ENCODE assay signal across 1 cellular context in the genomic region with DNA sequence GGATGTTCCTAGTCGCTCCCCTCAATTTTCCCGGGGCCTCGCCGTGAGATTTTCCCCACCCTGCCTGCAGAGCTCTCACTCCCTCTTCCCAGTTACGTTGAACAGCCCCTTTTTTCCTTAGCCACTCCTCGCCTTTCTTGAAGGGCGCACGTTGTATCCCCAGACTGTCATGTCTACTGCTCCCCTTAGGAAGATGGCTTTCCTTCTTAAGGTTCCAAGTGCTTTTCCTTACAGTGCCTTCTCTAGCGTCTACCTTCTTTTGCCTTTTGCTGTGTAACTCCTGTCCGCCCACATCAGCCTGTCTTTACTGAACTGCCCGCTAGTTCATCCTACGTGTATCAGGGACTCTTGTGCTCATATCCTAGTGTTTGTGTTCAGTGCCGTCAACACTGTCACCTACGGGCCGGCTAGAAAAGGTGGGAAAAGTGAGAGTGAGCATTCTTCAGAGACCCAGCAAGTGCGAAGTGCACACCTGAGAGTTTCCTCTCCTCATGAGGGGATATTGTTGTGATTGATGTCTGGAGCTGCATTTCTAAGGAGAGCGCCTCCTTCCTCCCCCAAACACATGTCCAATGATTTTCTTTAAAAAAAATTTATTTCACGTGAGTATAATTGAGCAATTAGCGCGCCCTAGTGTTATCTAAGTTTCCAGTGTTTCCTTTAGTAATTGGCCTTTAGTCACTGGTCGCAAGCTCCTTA.
TF ChIP-seq lines count a peak whose summit lies in the region.

No MANE protein-coding gene starts in this region.

TF ChIP-seq in HepG2, 621 proteins besides CTCF, POLR2A, EP300 and RAD21 (continued from another document):
- TF ChIP-seq GATAD1 (CRISPR knock-in tag; IDR thresholded peaks at IDR 0.05) (0 out of 2 replicates have a peak, but pooled peaks have one; percentile 23), RXRB (CRISPR knock-in tag; IDR thresholded peaks at IDR 0.05; ENCODE audit: borderline replicate concordance) (peak; percentile 32; the same call in 1 of the 2 replicates), ZBTB21 (CRISPR knock-in tag; IDR thresholded peaks at IDR 0.05) (0 out of 2 replicates have a peak, but pooled peaks have one; percentile 48), RNF2 (conservative IDR thresholded peaks at IDR 0.05; ENCODE audit: low read depth) (no peak), ETV5 (CRISPR knock-in tag; IDR thresholded peaks at IDR 0.05; ENCODE audit: borderline replicate concordance) (peak; percentile 29; the same call in 1 of the 2 replicates), ZNF614 (CRISPR knock-in tag; IDR thresholded peaks at IDR 0.05; ENCODE audit: borderline replicate concordance) (peak; percentile 62; the same call in 1 of the 2 replicates), YEATS4 (CRISPR knock-in tag; IDR thresholded peaks at IDR 0.05; ENCODE audit: borderline replicate concordance) (no peak)
- TF ChIP-seq, protein P1, sequence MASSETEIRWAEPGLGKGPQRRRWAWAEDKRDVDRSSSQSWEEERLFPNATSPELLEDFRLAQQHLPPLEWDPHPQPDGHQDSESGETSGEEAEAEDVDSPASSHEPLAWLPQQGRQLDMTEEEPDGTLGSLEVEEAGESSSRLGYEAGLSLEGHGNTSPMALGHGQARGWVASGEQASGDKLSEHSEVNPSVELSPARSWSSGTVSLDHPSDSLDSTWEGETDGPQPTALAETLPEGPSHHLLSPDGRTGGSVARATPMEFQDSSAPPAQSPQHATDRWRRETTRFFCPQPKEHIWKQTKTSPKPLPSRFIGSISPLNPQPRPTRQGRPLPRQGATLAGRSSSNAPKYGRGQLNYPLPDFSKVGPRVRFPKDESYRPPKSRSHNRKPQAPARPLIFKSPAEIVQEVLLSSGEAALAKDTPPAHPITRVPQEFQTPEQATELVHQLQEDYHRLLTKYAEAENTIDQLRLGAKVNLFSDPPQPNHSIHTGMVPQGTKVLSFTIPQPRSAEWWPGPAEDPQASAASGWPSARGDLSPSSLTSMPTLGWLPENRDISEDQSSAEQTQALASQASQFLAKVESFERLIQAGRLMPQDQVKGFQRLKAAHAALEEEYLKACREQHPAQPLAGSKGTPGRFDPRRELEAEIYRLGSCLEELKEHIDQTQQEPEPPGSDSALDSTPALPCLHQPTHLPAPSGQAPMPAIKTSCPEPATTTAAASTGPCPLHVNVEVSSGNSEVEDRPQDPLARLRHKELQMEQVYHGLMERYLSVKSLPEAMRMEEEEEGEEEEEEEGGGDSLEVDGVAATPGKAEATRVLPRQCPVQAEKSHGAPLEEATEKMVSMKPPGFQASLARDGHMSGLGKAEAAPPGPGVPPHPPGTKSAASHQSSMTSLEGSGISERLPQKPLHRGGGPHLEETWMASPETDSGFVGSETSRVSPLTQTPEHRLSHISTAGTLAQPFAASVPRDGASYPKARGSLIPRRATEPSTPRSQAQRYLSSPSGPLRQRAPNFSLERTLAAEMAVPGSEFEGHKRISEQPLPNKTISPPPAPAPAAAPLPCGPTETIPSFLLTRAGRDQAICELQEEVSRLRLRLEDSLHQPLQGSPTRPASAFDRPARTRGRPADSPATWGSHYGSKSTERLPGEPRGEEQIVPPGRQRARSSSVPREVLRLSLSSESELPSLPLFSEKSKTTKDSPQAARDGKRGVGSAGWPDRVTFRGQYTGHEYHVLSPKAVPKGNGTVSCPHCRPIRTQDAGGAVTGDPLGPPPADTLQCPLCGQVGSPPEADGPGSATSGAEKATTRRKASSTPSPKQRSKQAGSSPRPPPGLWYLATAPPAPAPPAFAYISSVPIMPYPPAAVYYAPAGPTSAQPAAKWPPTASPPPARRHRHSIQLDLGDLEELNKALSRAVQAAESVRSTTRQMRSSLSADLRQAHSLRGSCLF (CRISPR knock-in tag; IDR thresholded peaks at IDR 0.05; ENCODE audit: borderline replicate concordance), result no peak
- TF ChIP-seq, protein P2, sequence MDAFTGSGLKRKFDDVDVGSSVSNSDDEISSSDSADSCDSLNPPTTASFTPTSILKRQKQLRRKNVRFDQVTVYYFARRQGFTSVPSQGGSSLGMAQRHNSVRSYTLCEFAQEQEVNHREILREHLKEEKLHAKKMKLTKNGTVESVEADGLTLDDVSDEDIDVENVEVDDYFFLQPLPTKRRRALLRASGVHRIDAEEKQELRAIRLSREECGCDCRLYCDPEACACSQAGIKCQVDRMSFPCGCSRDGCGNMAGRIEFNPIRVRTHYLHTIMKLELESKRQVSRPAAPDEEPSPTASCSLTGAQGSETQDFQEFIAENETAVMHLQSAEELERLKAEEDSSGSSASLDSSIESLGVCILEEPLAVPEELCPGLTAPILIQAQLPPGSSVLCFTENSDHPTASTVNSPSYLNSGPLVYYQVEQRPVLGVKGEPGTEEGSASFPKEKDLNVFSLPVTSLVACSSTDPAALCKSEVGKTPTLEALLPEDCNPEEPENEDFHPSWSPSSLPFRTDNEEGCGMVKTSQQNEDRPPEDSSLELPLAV (CRISPR knock-in tag; conservative IDR thresholded peaks at IDR 0.05; ENCODE audit: low read depth), result no peak
- TF ChIP-seq, protein P3, sequence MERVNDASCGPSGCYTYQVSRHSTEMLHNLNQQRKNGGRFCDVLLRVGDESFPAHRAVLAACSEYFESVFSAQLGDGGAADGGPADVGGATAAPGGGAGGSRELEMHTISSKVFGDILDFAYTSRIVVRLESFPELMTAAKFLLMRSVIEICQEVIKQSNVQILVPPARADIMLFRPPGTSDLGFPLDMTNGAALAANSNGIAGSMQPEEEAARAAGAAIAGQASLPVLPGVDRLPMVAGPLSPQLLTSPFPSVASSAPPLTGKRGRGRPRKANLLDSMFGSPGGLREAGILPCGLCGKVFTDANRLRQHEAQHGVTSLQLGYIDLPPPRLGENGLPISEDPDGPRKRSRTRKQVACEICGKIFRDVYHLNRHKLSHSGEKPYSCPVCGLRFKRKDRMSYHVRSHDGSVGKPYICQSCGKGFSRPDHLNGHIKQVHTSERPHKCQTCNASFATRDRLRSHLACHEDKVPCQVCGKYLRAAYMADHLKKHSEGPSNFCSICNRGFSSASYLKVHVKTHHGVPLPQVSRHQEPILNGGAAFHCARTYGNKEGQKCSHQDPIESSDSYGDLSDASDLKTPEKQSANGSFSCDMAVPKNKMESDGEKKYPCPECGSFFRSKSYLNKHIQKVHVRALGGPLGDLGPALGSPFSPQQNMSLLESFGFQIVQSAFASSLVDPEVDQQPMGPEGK (CRISPR knock-in tag; IDR thresholded peaks at IDR 0.05), result peak; percentile 10; the same call in 1 of the 2 replicates
TF ChIP-seq in HepG2: peak in this region for 53.
